Comparison of ENCODE assay signal across 8 cellular contexts in the genomic region with DNA sequence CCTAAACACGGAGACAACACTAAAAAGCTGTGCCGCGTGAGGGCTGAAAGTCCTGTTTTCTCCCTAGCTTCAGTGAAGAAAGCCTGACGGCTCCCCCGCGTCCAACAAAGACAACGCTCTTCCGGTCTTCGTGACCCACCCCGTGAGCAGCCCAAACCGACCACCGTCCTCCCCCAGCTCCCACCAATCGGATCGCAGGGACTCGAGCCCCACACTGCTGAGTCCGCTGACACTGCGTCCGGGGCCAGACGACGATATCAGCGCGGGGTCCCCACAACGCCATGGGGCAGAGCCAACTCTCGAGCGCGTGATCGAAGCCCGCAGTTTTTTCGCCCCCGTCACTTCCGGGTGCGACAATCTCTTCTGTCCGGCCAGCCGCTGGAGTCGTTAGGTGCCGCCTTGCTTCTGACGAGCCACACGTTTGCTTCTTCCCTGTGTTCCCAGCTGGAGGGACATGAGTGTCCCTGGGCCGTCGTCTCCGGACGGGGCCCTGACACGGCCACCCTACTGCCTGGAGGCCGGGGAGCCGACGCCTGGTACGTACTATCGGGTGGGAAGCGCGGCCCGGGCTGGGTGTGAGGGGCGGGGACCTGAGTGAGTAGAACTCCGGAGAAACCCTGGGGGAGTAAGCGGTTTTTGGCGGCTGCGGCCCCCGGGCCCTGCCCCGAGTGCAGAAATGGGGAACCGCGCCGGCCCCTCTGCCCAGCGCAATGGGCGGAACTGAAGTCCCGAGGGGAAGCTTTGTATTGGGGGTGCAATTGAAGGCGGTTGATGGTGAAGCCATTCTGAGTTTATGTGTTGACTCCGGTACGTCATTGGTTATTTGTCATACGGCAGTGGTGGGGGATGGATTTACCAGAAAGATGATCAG. TPM values are rescaled to one million over a fixed set of nuclear protein-coding genes. Genes with fewer than 3 reads are reported as not detected.
DNase-seq lines count a peak whose midpoint lies in the region; ATAC-seq and TF ChIP-seq lines count a peak whose summit lies in the region.

A gene with protein sequence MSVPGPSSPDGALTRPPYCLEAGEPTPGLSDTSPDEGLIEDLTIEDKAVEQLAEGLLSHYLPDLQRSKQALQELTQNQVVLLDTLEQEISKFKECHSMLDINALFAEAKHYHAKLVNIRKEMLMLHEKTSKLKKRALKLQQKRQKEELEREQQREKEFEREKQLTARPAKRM (plus strand): TSS at position 390 of the 871 bp plus-strand sequence. CDS start 65 bp downstream, at position 455.

- DNase-seq in NCI-H1417 (lab: John Stamatoyannopoulos, UW) (peak; percentile 80 to 92 (median 84)), T-helper 1 cell (peak; percentile 73 to 90 (median 80)), amniotic epithelial cell (ENCODE audit: low read depth) (peak; percentile 83), left cardiac atrium (peak; percentile 92), posterior vena cava (ENCODE audit: low spot score) (peak; percentile 98), upper lobe of right lung (peak; percentile 95)

- peaks cover 33% of the 10 kb centered on the region for H3K4me1 ChIP-seq in upper lobe of right lung

- ATAC-seq in HG02759 (IDR thresholded peaks at IDR 0.05; ENCODE audit: unreplicated experiment) (peak; percentile 84), left cardiac atrium (peak; percentile 92), upper lobe of right lung (peak; percentile 95)

- H3K27ac ChIP-seq in upper lobe of right lung, result peak within 1 kb of the TSS; percentile 99

- H3K4me3 ChIP-seq in GM12875 (ENCODE audit: low read depth, low read length) (peak within 1 kb of the TSS; percentile 74), upper lobe of right lung (peak within 1 kb of the TSS; percentile 85)

- no peaks in the 10 kb centered on the region for H3K36me3 ChIP-seq in upper lobe of right lung

- H3K27me3 ChIP-seq in upper lobe of right lung, result no peaks in the 10 kb centered on the region

- TF ChIP-seq CTCF in GM12875 (IDR thresholded peaks at IDR 0.05; ENCODE audit: borderline replicate concordance, insufficient read depth, low read depth, low read length) (no peak), upper lobe of right lung (IDR thresholded peaks at IDR 0.05) (no peak)

- H3K9me3 ChIP-seq in upper lobe of right lung, result no peaks in the 10 kb centered on the region

- intact Hi-C loops in left cardiac atrium (cut with DNase I) (loop anchor here in 1 of 2 donors (2.0 kb wide), 1 partner anchor 64 kb away; a partner anchor contains a TSS), posterior vena cava (cut with DNase I) (no loop called here), upper lobe of right lung (cut with DNase I) (no loop called here)

RNA-seq across cellular contexts. Expression of the gene that starts here (rescaled TPM):
- 10 to 100 TPM; 27.7 to 37.0 TPM for total RNA-seq in left cardiac atrium
- 10 to 100 TPM; 42.8 to 46.9 TPM for total RNA-seq in posterior vena cava
- 40.9 TPM for total RNA-seq in upper lobe of right lung

Comparison
In these comparisons a context has a peak if more than half of its experiments do, and no peak if none do; other contexts are left out.
1. Peak in every context shown above with its lines: DNase-seq, ATAC-seq, H3K4me3 ChIP-seq and H3K27ac ChIP-seq.